In genomic region chr2:187525164-187525900, GRCh38 we compare ENCODE assay signal across 1 cellular context.
TF ChIP-seq lines count a peak whose summit lies in the region.

No MANE protein-coding gene starts in this region.

TF ChIP-seq in IMR-90, 13 proteins besides CTCF, POLR2A, EP300 and RAD21 (continued from another document):
- TF ChIP-seq, protein P1, sequence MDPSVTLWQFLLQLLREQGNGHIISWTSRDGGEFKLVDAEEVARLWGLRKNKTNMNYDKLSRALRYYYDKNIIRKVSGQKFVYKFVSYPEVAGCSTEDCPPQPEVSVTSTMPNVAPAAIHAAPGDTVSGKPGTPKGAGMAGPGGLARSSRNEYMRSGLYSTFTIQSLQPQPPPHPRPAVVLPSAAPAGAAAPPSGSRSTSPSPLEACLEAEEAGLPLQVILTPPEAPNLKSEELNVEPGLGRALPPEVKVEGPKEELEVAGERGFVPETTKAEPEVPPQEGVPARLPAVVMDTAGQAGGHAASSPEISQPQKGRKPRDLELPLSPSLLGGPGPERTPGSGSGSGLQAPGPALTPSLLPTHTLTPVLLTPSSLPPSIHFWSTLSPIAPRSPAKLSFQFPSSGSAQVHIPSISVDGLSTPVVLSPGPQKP (IDR thresholded peaks at IDR 0.05; ENCODE audit: borderline replicate concordance, low read depth, low read length) = no peak
- TF ChIP-seq NFE2L2 (IDR thresholded peaks at IDR 0.05; ENCODE audit: low read depth, low read length) (no peak), FOS (IDR thresholded peaks at IDR 0.05; ENCODE audit: low read depth, low read length) (no peak), MAZ (IDR thresholded peaks at IDR 0.05; ENCODE audit: borderline replicate concordance, low read depth, low read length) (no peak), RCOR1 (IDR thresholded peaks at IDR 0.05; ENCODE audit: insufficient replicate concordance, low read length) (no peak), MAFK (IDR thresholded peaks at IDR 0.05; ENCODE audit: low read depth, low read length) (no peak), CHD1 (IDR thresholded peaks at IDR 0.05; ENCODE audit: low read depth, low read length) (no peak), BHLHE40 (IDR thresholded peaks at IDR 0.05; ENCODE audit: low read depth, low read length) (no peak), RFX5 (IDR thresholded peaks at IDR 0.05; ENCODE audit: low read depth, low read length) (no peak), SMC3 (IDR thresholded peaks at IDR 0.05; ENCODE audit: low read depth, low read length) (no peak), CEBPB (IDR thresholded peaks at IDR 0.05; ENCODE audit: low read depth, low read length) (no peak)
TF ChIP-seq in IMR-90: peak in this region for 0.
